1 cellular context compared by ENCODE assay signal in the genomic region with DNA sequence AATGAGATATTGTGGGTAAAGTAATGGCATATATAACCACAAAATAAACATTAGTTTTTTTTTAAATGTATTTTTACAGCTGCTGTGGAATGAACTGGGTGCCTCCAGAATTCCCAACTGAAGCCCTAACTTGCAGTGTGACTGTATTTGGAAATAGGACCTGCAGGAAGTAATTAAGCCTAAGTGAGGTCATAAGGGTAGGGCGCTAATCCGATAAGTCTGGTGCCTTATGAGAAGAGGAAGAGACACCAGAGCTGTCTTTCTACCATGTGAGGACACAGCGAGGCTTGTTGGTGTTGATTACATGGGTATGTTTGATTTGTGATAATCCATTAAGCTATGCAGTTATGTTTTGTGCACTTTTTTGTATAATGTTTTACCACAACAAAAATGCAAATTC.
TF ChIP-seq lines count a peak whose summit lies in the region.

No MANE protein-coding gene starts in this region.

TF ChIP-seq in SK-N-SH treated with all-trans-retinoic acid at 6 μM for 48 hours, 23 proteins besides CTCF, POLR2A, EP300 and RAD21 (continued from another document):
- TF ChIP-seq, protein P1, sequence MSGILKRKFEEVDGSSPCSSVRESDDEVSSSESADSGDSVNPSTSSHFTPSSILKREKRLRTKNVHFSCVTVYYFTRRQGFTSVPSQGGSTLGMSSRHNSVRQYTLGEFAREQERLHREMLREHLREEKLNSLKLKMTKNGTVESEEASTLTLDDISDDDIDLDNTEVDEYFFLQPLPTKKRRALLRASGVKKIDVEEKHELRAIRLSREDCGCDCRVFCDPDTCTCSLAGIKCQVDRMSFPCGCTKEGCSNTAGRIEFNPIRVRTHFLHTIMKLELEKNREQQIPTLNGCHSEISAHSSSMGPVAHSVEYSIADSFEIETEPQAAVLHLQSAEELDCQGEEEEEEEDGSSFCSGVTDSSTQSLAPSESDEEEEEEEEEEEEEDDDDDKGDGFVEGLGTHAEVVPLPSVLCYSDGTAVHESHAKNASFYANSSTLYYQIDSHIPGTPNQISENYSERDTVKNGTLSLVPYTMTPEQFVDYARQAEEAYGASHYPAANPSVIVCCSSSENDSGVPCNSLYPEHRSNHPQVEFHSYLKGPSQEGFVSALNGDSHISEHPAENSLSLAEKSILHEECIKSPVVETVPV (CRISPR knock-in tag; IDR thresholded peaks at IDR 0.05), result no peak
- TF ChIP-seq ESRRG (CRISPR knock-in tag; IDR thresholded peaks at IDR 0.05) (no peak), RARB (CRISPR knock-in tag; IDR thresholded peaks at IDR 0.05) (no peak), PPARA (CRISPR knock-in tag; IDR thresholded peaks at IDR 0.05; ENCODE audit: borderline replicate concordance) (no peak)
